In genomic region chr6:44264154-44265002, GRCh38 we compare ENCODE assay signal across 8 cellular contexts. TPM values are rescaled to one million over a fixed set of nuclear protein-coding genes. Genes with fewer than 3 reads are reported as not detected.
A peak's percentile ranks its signal among the peaks of the same experiment; 100 is the strongest.
DNase-seq lines count a peak whose midpoint lies in the region; ATAC-seq and TF ChIP-seq lines count a peak whose summit lies in the region.

No MANE protein-coding gene starts in this region.

- DNase-seq in activated naive CD4-positive, alpha-beta T cell treated with anti-CD3 and anti-CD28 coated beads for 36 hours = peak; percentile 58
- no peak for DNase-seq in activated naive CD4-positive, alpha-beta T cell treated with anti-CD3 and anti-CD28 coated beads, Interleukin-2, amount 50 U/mL, for 16 hours
- peak; percentile 45 for DNase-seq in activated CD4-positive, alpha-beta T cell treated with anti-CD3 and anti-CD28 coated beads, Interleukin-2, amount 10 ng/mL, durations not matched to agents 7 days and 5 days
- DNase-seq in foreskin keratinocyte (no peak), trophoblast cell (peak in 1 of 2 donors; percentile 26), 8988T (no peak), DMS53 treated with DMSO at 0.1 percent for 48 hours (lab: John Stamatoyannopoulos, UW; ENCODE audit: unreplicated experiment) (no peak)

- H3K9me3 ChIP-seq in HUES64 (ENCODE audit: insufficient read depth, low read depth, low read length) (no peaks in the 10 kb centered on the region), trophoblast cell (ENCODE audit: insufficient read depth, low read depth, low read length) (no peaks in the 10 kb centered on the region)

- no peaks in the 10 kb centered on the region for H3K9me3 Mint-ChIP-seq in activated naive CD4-positive, alpha-beta T cell treated with anti-CD3 and anti-CD28 coated beads for 36 hours
- H3K9me3 Mint-ChIP-seq in activated CD4-positive, alpha-beta T cell treated with anti-CD3 and anti-CD28 coated beads, Interleukin-2, amount 10 ng/mL, durations not matched to agents 7 days and 5 days = no peaks in the 10 kb centered on the region

- no peak for ATAC-seq in foreskin keratinocyte

- CTCF ChIA-PET in activated naive CD4-positive, alpha-beta T cell treated with anti-CD3 and anti-CD28 coated beads for 36 hours (lab: Charles Lee) = interaction anchor here (0.7 to 1.4 kb wide), 5 partner anchors 9 to 166 kb away, joined by 3 to 4 read pairs (median 3); partner anchors contain the start of gene HSP90AB1
- CTCF ChIA-PET in activated CD4-positive, alpha-beta T cell treated with anti-CD3 and anti-CD28 coated beads, Interleukin-2, amount 10 ng/mL, durations not matched to agents 7 days and 5 days (lab: Charles Lee) = interaction anchor here (1.0 to 1.6 kb wide), 6 partner anchors 12 to 78 kb away, joined by 3 to 8 read pairs (median 4); partner anchors contain the start of genes HSP90AB1 and SPATS1

- H3K9ac ChIP-seq in HUES64 (ENCODE audit: low read depth, low read length) = peak overlapping the region; percentile 63
- peak overlapping the region; percentile 75 for H3K9ac ChIP-seq in trophoblast cell (ENCODE audit: low read length)

- H3K4me1 Mint-ChIP-seq in activated naive CD4-positive, alpha-beta T cell treated with anti-CD3 and anti-CD28 coated beads for 36 hours (ENCODE audit: low read depth) = peaks cover 48% of the 10 kb centered on the region
- H3K4me1 Mint-ChIP-seq in activated CD4-positive, alpha-beta T cell treated with anti-CD3 and anti-CD28 coated beads, Interleukin-2, amount 10 ng/mL, durations not matched to agents 7 days and 5 days = peaks cover 53% of the 10 kb centered on the region

- peak overlapping the region; percentile 1 for H2BK120ac ChIP-seq in trophoblast cell (ENCODE audit: insufficient read depth, low read length, poor library complexity)

- WGBS in HUES64 = 12% methylated on average over 13 of the region's 13 CpGs
- WGBS in trophoblast cell (ENCODE audit: extremely low coverage, insufficient coverage, insufficient read length) = no CpG with 5 or more reads among the region's 13 CpGs

- POLR2A ChIA-PET in activated CD4-positive, alpha-beta T cell treated with anti-CD3 and anti-CD28 coated beads, Interleukin-2, amount 10 ng/mL, durations not matched to agents 7 days and 5 days (lab: Charles Lee) = no interaction called here

- H3K27me3 ChIP-seq in HUES64 (ENCODE audit: insufficient read depth, low read length) (peaks cover 15% of the 10 kb centered on the region), foreskin keratinocyte (peaks cover 19% of the 10 kb centered on the region), trophoblast cell (ENCODE audit: insufficient read depth, low read length) (peaks cover 12% of the 10 kb centered on the region)

- H3K23ac ChIP-seq in trophoblast cell (ENCODE audit: low read length) = no peak overlapping the region

- intact Hi-C loops in activated naive CD4-positive, alpha-beta T cell treated with anti-CD3 and anti-CD28 coated beads for 36 hours (cut with micrococcal nuclease) = loop anchor here (1.0 kb wide), 9 partner anchors 7 to 491 kb away; partner anchors contain the start of genes AARS2, CDC5L and SLC35B2

- H3K4me2 ChIP-seq in trophoblast cell (ENCODE audit: low read length) = peak overlapping the region; percentile 99

- peak overlapping the region; percentile 21 for H3K4ac ChIP-seq in trophoblast cell (ENCODE audit: low read depth, low read length)

- TF ChIP-seq CTCF in foreskin keratinocyte (conservative IDR thresholded peaks at IDR 0.05) = no peak

- peak overlapping the region; percentile 13 for H3K14ac ChIP-seq in trophoblast cell (ENCODE audit: low read length)

- H2AK5ac ChIP-seq in trophoblast cell (ENCODE audit: low read length) = peak overlapping the region; percentile 35

- H3K4me3 Mint-ChIP-seq in activated naive CD4-positive, alpha-beta T cell treated with anti-CD3 and anti-CD28 coated beads for 36 hours = peak overlapping the region; percentile 96
- H3K4me3 Mint-ChIP-seq in activated CD4-positive, alpha-beta T cell treated with anti-CD3 and anti-CD28 coated beads, Interleukin-2, amount 10 ng/mL, durations not matched to agents 7 days and 5 days = peak overlapping the region; percentile 95

- H3K4me1 ChIP-seq in HUES64 (ENCODE audit: insufficient read depth, low read length) (peaks cover 33% of the 10 kb centered on the region), foreskin keratinocyte (peaks cover 19% of the 10 kb centered on the region), trophoblast cell (ENCODE audit: control insufficient read depth in 1 of 2, insufficient read depth in 2 of 2, low read length in 2 of 2) (peaks cover 23 to 24% of the 10 kb centered on the region in 2 experiments)

- H3K79me1 ChIP-seq in trophoblast cell (ENCODE audit: low read length) = peaks cover 8% of the 10 kb centered on the region

- H3K27ac ChIP-seq in HUES64 (ENCODE audit: low read depth, low read length) = no peak overlapping the region
- H3K27ac ChIP-seq in foreskin keratinocyte = peak overlapping the region; percentile 57
- peak overlapping the region; percentile 44 for H3K27ac ChIP-seq in trophoblast cell (ENCODE audit: low read depth, low read length)

- peak overlapping the region; percentile 67 for H3K18ac ChIP-seq in trophoblast cell (ENCODE audit: low read length)

- peaks cover 16% of the 10 kb centered on the region for H3K36me3 ChIP-seq in HUES64 (ENCODE audit: insufficient read depth, low read length)
- peaks cover 11 to 14% of the 10 kb centered on the region in 2 experiments for H3K36me3 ChIP-seq in trophoblast cell (ENCODE audit: control insufficient read depth in 1 of 2, insufficient read depth in 2 of 2, low read length in 2 of 2)

- H3K36me3 Mint-ChIP-seq in activated naive CD4-positive, alpha-beta T cell treated with anti-CD3 and anti-CD28 coated beads for 36 hours (ENCODE audit: low read depth) = peaks cover 12% of the 10 kb centered on the region
- peaks cover 8% of the 10 kb centered on the region for H3K36me3 Mint-ChIP-seq in activated CD4-positive, alpha-beta T cell treated with anti-CD3 and anti-CD28 coated beads, Interleukin-2, amount 10 ng/mL, durations not matched to agents 7 days and 5 days (ENCODE audit: low read depth)

- peak overlapping the region; percentile 13 for H4K12ac ChIP-seq in trophoblast cell (ENCODE audit: low read depth, low read length)

- H3K27ac Mint-ChIP-seq in activated naive CD4-positive, alpha-beta T cell treated with anti-CD3 and anti-CD28 coated beads for 36 hours = peak overlapping the region; percentile 95
- H3K27ac Mint-ChIP-seq in activated CD4-positive, alpha-beta T cell treated with anti-CD3 and anti-CD28 coated beads, Interleukin-2, amount 10 ng/mL, durations not matched to agents 7 days and 5 days = peak overlapping the region; percentile 92

- H2BK5ac ChIP-seq in trophoblast cell (ENCODE audit: low read depth, low read length, poor library complexity) = no peak overlapping the region

- peak overlapping the region; percentile 6 for H4K91ac ChIP-seq in trophoblast cell (ENCODE audit: low read depth, low read length)

- H3K4me3 ChIP-seq in HUES64 (ENCODE audit: low read length) = peak overlapping the region; percentile 90
- H3K4me3 ChIP-seq in trophoblast cell (ENCODE audit: low read depth, low read length) = peak overlapping the region; percentile 87

- H3K79me2 ChIP-seq in trophoblast cell (ENCODE audit: control insufficient read depth, insufficient read depth, low read length, poor library complexity) = peaks cover 3% of the 10 kb centered on the region

- peaks cover 9% of the 10 kb centered on the region for H3K27me3 Mint-ChIP-seq in activated naive CD4-positive, alpha-beta T cell treated with anti-CD3 and anti-CD28 coated beads for 36 hours (ENCODE audit: low read depth)
- peaks cover 12% of the 10 kb centered on the region for H3K27me3 Mint-ChIP-seq in activated CD4-positive, alpha-beta T cell treated with anti-CD3 and anti-CD28 coated beads, Interleukin-2, amount 10 ng/mL, durations not matched to agents 7 days and 5 days

- peak overlapping the region; percentile 41 for H2AFZ ChIP-seq in trophoblast cell (ENCODE audit: insufficient read depth, low read length, poor library complexity)

- peak overlapping the region; percentile 5 for H4K8ac ChIP-seq in trophoblast cell (ENCODE audit: low read depth, low read length)

- no peak overlapping the region for H2BK12ac ChIP-seq in trophoblast cell (ENCODE audit: low read length)

RNA-seq across cellular contexts. Expression of gene NFKBIE, which starts 1.0 kb away (rescaled TPM):
- 1 to 10 TPM; 9.1 to 9.6 TPM for total RNA-seq in activated naive CD4-positive, alpha-beta T cell treated with anti-CD3 and anti-CD28 coated beads for 36 hours
- 8.9 TPM for polyA plus RNA-seq in HUES64 (2013, experiment 1 of 2)
- polyA plus RNA-seq in HUES64 (2013, experiment 2 of 2) = 10.3 TPM
- total RNA-seq in activated CD4-positive, alpha-beta T cell treated with anti-CD3 and anti-CD28 coated beads, Interleukin-2, amount 10 ng/mL, durations not matched to agents 7 days and 5 days = 10 to 100 TPM; 14.7 to 15.3 TPM
- 15.8 and 16.8 TPM in 2 replicates for total RNA-seq in foreskin keratinocyte
- 16.9 and 18.7 TPM in 2 replicates for polyA plus RNA-seq in foreskin keratinocyte
- 8.6 and 10.1 TPM in 2 replicates for polyA plus RNA-seq in trophoblast cell (2013)

RNA-seq across cellular contexts. Expression of gene TMEM151B, which starts 5.9 kb away (rescaled TPM):
- total RNA-seq in activated naive CD4-positive, alpha-beta T cell treated with anti-CD3 and anti-CD28 coated beads for 36 hours = not detected
- 3.4 TPM for polyA plus RNA-seq in HUES64 (2013, experiment 1 of 2)
- 3.6 TPM for polyA plus RNA-seq in HUES64 (2013, experiment 2 of 2)
- not detected for total RNA-seq in activated CD4-positive, alpha-beta T cell treated with anti-CD3 and anti-CD28 coated beads, Interleukin-2, amount 10 ng/mL, durations not matched to agents 7 days and 5 days
- total RNA-seq in foreskin keratinocyte = under 0.01 TPM in 1 of 2 replicates, not detected in the other
- polyA plus RNA-seq in foreskin keratinocyte = 0.01 TPM in 1 of 2 replicates, not detected in the other
- polyA plus RNA-seq in trophoblast cell (2013) = 0.01 TPM in 2 replicates

RNA-seq across cellular contexts. Expression of gene SLC35B2, which starts 7.0 kb away (rescaled TPM):
- 1 to 10 TPM; 7.2 to 7.3 TPM for total RNA-seq in activated naive CD4-positive, alpha-beta T cell treated with anti-CD3 and anti-CD28 coated beads for 36 hours
- polyA plus RNA-seq in HUES64 (2013, experiment 1 of 2) = 30.4 TPM
- polyA plus RNA-seq in HUES64 (2013, experiment 2 of 2) = 35.2 TPM
- total RNA-seq in activated CD4-positive, alpha-beta T cell treated with anti-CD3 and anti-CD28 coated beads, Interleukin-2, amount 10 ng/mL, durations not matched to agents 7 days and 5 days = 10 to 100 TPM; 29.5 to 30.1 TPM
- 76.7 and 77.0 TPM in 2 replicates for total RNA-seq in foreskin keratinocyte
- 72.9 and 79.6 TPM in 2 replicates for polyA plus RNA-seq in foreskin keratinocyte
- polyA plus RNA-seq in trophoblast cell (2013) = 48.9 and 52.5 TPM in 2 replicates

RNA-seq across cellular contexts. Expression of gene HSP90AB1, which starts 17.5 kb away (rescaled TPM):
- 1,000 to 10,000 TPM; 1,951 to 2,044 TPM for total RNA-seq in activated naive CD4-positive, alpha-beta T cell treated with anti-CD3 and anti-CD28 coated beads for 36 hours
- polyA plus RNA-seq in HUES64 (2013, experiment 1 of 2) = 1,640 TPM
- polyA plus RNA-seq in HUES64 (2013, experiment 2 of 2) = 1,626 TPM
- total RNA-seq in activated CD4-positive, alpha-beta T cell treated with anti-CD3 and anti-CD28 coated beads, Interleukin-2, amount 10 ng/mL, durations not matched to agents 7 days and 5 days = 100 to 1,000 TPM; 522 to 571 TPM
- total RNA-seq in foreskin keratinocyte = 1,007 and 1,222 TPM in 2 replicates
- polyA plus RNA-seq in foreskin keratinocyte = 607 and 798 TPM in 2 replicates
- 916 and 940 TPM in 2 replicates for polyA plus RNA-seq in trophoblast cell (2013)

RNA-seq across cellular contexts. Expression of gene SLC29A1, which starts 41.0 kb away (rescaled TPM):
- total RNA-seq in activated naive CD4-positive, alpha-beta T cell treated with anti-CD3 and anti-CD28 coated beads for 36 hours = 10 to 100 TPM; 32.7 to 33.4 TPM
- polyA plus RNA-seq in HUES64 (2013, experiment 1 of 2) = 140 TPM
- polyA plus RNA-seq in HUES64 (2013, experiment 2 of 2) = 142 TPM
- total RNA-seq in activated CD4-positive, alpha-beta T cell treated with anti-CD3 and anti-CD28 coated beads, Interleukin-2, amount 10 ng/mL, durations not matched to agents 7 days and 5 days = 10 to 100 TPM; 38.5 to 46.9 TPM
- 34.6 and 42.2 TPM in 2 replicates for total RNA-seq in foreskin keratinocyte
- polyA plus RNA-seq in foreskin keratinocyte = 42.1 and 50.9 TPM in 2 replicates
- 99.2 and 101 TPM in 2 replicates for polyA plus RNA-seq in trophoblast cell (2013)

Comparison
In these comparisons a context has a peak if more than half of its experiments do, and no peak if none do; other contexts are left out.
1. DNase-seq: peak in activated naive CD4-positive, alpha-beta T cell treated with anti-CD3 and anti-CD28 coated beads for 36 hours (single experiment) and activated CD4-positive, alpha-beta T cell treated with anti-CD3 and anti-CD28 coated beads, Interleukin-2, amount 10 ng/mL, durations not matched to agents 7 days and 5 days (single experiment); none in activated naive CD4-positive, alpha-beta T cell treated with anti-CD3 and anti-CD28 coated beads, Interleukin-2, amount 50 U/mL, for 16 hours (single experiment), foreskin keratinocyte (0 of 2), 8988T (single experiment) and DMS53 treated with DMSO at 0.1 percent for 48 hours (single experiment).